ENCODE assay signal across 8 cellular contexts in the genomic region with DNA sequence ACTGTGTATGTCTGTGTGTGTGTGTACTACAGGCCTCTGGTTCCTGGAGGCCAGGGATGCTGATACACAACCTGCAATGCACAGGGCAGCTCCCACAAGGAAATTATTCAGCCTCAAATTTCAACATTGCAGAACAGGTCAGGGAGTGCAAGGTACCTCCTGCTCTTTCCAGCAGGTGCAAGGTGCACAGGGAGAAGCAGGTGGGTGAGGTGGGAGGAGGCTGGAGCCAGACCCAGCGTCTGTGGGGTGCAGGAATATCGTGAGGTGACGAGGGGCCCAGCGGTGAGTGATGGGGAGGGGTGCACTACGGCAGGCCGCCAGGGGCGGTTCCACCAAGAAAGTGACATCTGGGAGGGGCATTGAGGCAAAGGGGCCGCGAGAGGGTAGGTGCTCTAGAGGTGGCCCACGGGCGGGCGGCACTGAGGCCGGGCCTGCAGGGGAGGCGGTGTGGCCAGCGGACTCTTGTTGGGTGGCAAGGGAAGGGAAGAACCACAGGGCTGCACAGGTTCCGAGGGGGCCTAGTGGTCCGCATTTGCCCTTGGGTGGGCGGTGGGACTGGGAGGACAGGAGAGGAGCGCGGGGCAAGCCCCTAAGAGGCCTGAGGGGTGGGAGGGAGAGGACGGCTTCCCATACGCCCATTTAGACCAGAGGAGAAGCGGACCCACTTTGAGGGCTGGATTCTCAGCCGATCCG. TPM values are rescaled to one million over a fixed set of nuclear protein-coding genes. Genes with fewer than 3 reads are reported as not detected.
DNase-seq lines count a peak whose midpoint lies in the region; ATAC-seq, FAIRE-seq and TF ChIP-seq lines count a peak whose summit lies in the region.

No MANE protein-coding gene starts in this region.

- dilution Hi-C loops in keratinocyte (cut with MboI; ENCODE audit: extremely low pct_ligation_motif_present, low sequenced_read_pairs), result no loop called here

- TF ChIP-seq POLR2A in uterus (IDR thresholded peaks at IDR 0.05), result no peak

- H2AFZ ChIP-seq in keratinocyte (ENCODE audit: control insufficient read depth, low read length), result peak overlapping the region; percentile 43

- H3K9me3 ChIP-seq in keratinocyte (ENCODE audit: control insufficient read depth, low read depth, low read length) (no peaks in the 10 kb centered on the region), uterus (no peaks in the 10 kb centered on the region)

- FAIRE-seq in keratinocyte (lab: Jason Lieb, UNC), result no peak

- intact Hi-C loops in activated CD4-positive, alpha-beta T cell treated with anti-CD3 and anti-CD28 coated beads, Interleukin-2, amount 10 ng/mL, durations not matched to agents 24 days and 14 days (cut with micrococcal nuclease), result loop anchor here (10.0 kb wide), 1 partner anchor 333 kb away; no protein-coding TSS in a partner anchor
- intact Hi-C loops in uterus (cut with DNase I; ENCODE audit: low total_unique reads), result no loop called here

- no peaks in the 10 kb centered on the region for H3K9me1 ChIP-seq in keratinocyte (ENCODE audit: control insufficient read depth, extremely low read depth, insufficient read depth, low read length)

- H3K79me2 ChIP-seq in keratinocyte (ENCODE audit: control insufficient read depth, insufficient read depth, low read length), result no peaks in the 10 kb centered on the region

- H3K9ac ChIP-seq in keratinocyte (ENCODE audit: control insufficient read depth, extremely low read depth, insufficient read depth, low read length), result no peak overlapping the region

- TF ChIP-seq CTCF in keratinocyte (optimal IDR thresholded peaks at IDR 0.05 in 1 of 3, IDR thresholded peaks at IDR 0.05 in 1 of 3, conservative IDR thresholded peaks at IDR 0.05 in 1 of 3; ENCODE audit: extremely low read depth in 1 of 3, insufficient read depth in 2 of 3, low read length in 3 of 3) (no peak), uterus (IDR thresholded peaks at IDR 0.05) (no peak)

- H3K4me3 ChIP-seq in keratinocyte (ENCODE audit: control insufficient read depth in 2 of 3, extremely low read depth in 1 of 3, insufficient read depth in 2 of 3, low read depth in 1 of 3, low read length in 3 of 3) (peak overlapping the region in 2 of 3 experiments; percentile 52 to 61), uterus (no peak overlapping the region)

- H3K27me3 ChIP-seq in keratinocyte (ENCODE audit: control insufficient read depth, extremely low read depth, insufficient read depth, low read length) (peaks cover 29% of the 10 kb centered on the region), uterus (no peaks in the 10 kb centered on the region)

- H3K36me3 Mint-ChIP-seq in activated CD4-positive, alpha-beta T cell treated with anti-CD3 and anti-CD28 coated beads, Interleukin-2, amount 10 ng/mL, durations not matched to agents 24 days and 14 days (ENCODE audit: low read depth), result no peaks in the 10 kb centered on the region
- no peaks in the 10 kb centered on the region for H3K36me3 Mint-ChIP-seq in activated naive CD8-positive, alpha-beta T cell
- H3K36me3 Mint-ChIP-seq in stimulated activated memory B cell treated with anti-CD40 and anti-IgM and Interleukin-4, amounts not matched to agents 10 μg/mL and 1 μg/mL and 100 μg/mL, for 72 hours, result no peaks in the 10 kb centered on the region

- peak overlapping the region; percentile 75 for H3K4me2 ChIP-seq in keratinocyte (ENCODE audit: control insufficient read depth, extremely low read depth, insufficient read depth, low read depth, low read length)

- H3K4me3 Mint-ChIP-seq in activated CD4-positive, alpha-beta T cell treated with anti-CD3 and anti-CD28 coated beads, Interleukin-2, amount 10 ng/mL, durations not matched to agents 24 days and 14 days, result peak overlapping the region; percentile 90
- H3K4me3 Mint-ChIP-seq in activated naive CD8-positive, alpha-beta T cell, result peak overlapping the region; percentile 82
- peak overlapping the region; percentile 86 for H3K4me3 Mint-ChIP-seq in stimulated activated memory B cell treated with anti-CD40 and anti-IgM and Interleukin-4, amounts not matched to agents 10 μg/mL and 1 μg/mL and 100 μg/mL, for 72 hours

- DNase-seq in activated CD4-positive, alpha-beta T cell treated with anti-CD3 and anti-CD28 coated beads, Interleukin-2, amount 10 ng/mL, durations not matched to agents 24 days and 14 days, result no peak
- no peak for DNase-seq in activated CD4-positive, alpha-beta T cell treated with anti-CD3 and anti-CD28 coated beads, Interleukin-2, amount 50 U/mL, for 1 hour
- DNase-seq in keratinocyte (ENCODE audit: low read depth, low spot score), result no peak
- DNase-seq in uterus, result no peak
- no peak for DNase-seq in putamen (ENCODE audit: low spot score)

- ATAC-seq in stimulated activated memory B cell treated with anti-CD40 and anti-IgM and Interleukin-4, amounts not matched to agents 10 μg/mL and 1 μg/mL and 100 μg/mL, for 72 hours, result no peak
- no peak for ATAC-seq in GM21515 (IDR thresholded peaks at IDR 0.05; ENCODE audit: unreplicated experiment)

- no peaks in the 10 kb centered on the region for H4K20me1 ChIP-seq in keratinocyte (ENCODE audit: control insufficient read depth, extremely low read depth, insufficient read depth, low read length)

- H3K27ac ChIP-seq in keratinocyte (ENCODE audit: control insufficient read depth, insufficient read depth, low read length), result no peak overlapping the region
- H3K27ac ChIP-seq in uterus, result no peak overlapping the region

- no peaks in the 10 kb centered on the region for H3K9me3 Mint-ChIP-seq in activated CD4-positive, alpha-beta T cell treated with anti-CD3 and anti-CD28 coated beads, Interleukin-2, amount 10 ng/mL, durations not matched to agents 24 days and 14 days
- H3K9me3 Mint-ChIP-seq in activated naive CD8-positive, alpha-beta T cell (ENCODE audit: low read depth), result no peaks in the 10 kb centered on the region
- no peaks in the 10 kb centered on the region for H3K9me3 Mint-ChIP-seq in stimulated activated memory B cell treated with anti-CD40 and anti-IgM and Interleukin-4, amounts not matched to agents 10 μg/mL and 1 μg/mL and 100 μg/mL, for 72 hours

- H3K27me3 Mint-ChIP-seq in activated CD4-positive, alpha-beta T cell treated with anti-CD3 and anti-CD28 coated beads, Interleukin-2, amount 10 ng/mL, durations not matched to agents 24 days and 14 days, result peaks cover 32% of the 10 kb centered on the region
- H3K27me3 Mint-ChIP-seq in activated naive CD8-positive, alpha-beta T cell, result peaks cover 2% of the 10 kb centered on the region
- peaks cover 19% of the 10 kb centered on the region for H3K27me3 Mint-ChIP-seq in stimulated activated memory B cell treated with anti-CD40 and anti-IgM and Interleukin-4, amounts not matched to agents 10 μg/mL and 1 μg/mL and 100 μg/mL, for 72 hours

- peaks cover 4% of the 10 kb centered on the region for H3K4me1 Mint-ChIP-seq in activated CD4-positive, alpha-beta T cell treated with anti-CD3 and anti-CD28 coated beads, Interleukin-2, amount 10 ng/mL, durations not matched to agents 24 days and 14 days
- H3K4me1 Mint-ChIP-seq in activated naive CD8-positive, alpha-beta T cell (ENCODE audit: low read depth), result peaks cover 16% of the 10 kb centered on the region
- peaks cover 14% of the 10 kb centered on the region for H3K4me1 Mint-ChIP-seq in stimulated activated memory B cell treated with anti-CD40 and anti-IgM and Interleukin-4, amounts not matched to agents 10 μg/mL and 1 μg/mL and 100 μg/mL, for 72 hours

- H3K4me1 ChIP-seq in keratinocyte (ENCODE audit: control insufficient read depth, extremely low read depth, insufficient read depth, low read length) (no peaks in the 10 kb centered on the region), uterus (peaks cover 0 to 9% of the 10 kb centered on the region in 2 donors)

- H3K36me3 ChIP-seq in keratinocyte (ENCODE audit: control insufficient read depth in 2 of 2, extremely low read depth in 1 of 2, insufficient read depth in 2 of 2, low read length in 2 of 2) (no peaks in the 10 kb centered on the region), uterus (no peaks in the 10 kb centered on the region)

- H3K27ac Mint-ChIP-seq in activated CD4-positive, alpha-beta T cell treated with anti-CD3 and anti-CD28 coated beads, Interleukin-2, amount 10 ng/mL, durations not matched to agents 24 days and 14 days, result no peak overlapping the region
- H3K27ac Mint-ChIP-seq in activated naive CD8-positive, alpha-beta T cell, result peak overlapping the region; percentile 38
- no peak overlapping the region for H3K27ac Mint-ChIP-seq in stimulated activated memory B cell treated with anti-CD40 and anti-IgM and Interleukin-4, amounts not matched to agents 10 μg/mL and 1 μg/mL and 100 μg/mL, for 72 hours

RNA-seq across cellular contexts. Expression of gene DGCR6L, which starts 21.6 kb away (rescaled TPM):
- 37.2 TPM in 2 replicates for total RNA-seq in activated CD4-positive, alpha-beta T cell treated with anti-CD3 and anti-CD28 coated beads, Interleukin-2, amount 10 ng/mL, durations not matched to agents 24 days and 14 days
- 19.2 to 38.3 TPM (median 25.2 TPM) in 3 replicates for polyA plus RNA-seq in keratinocyte
- 10.6 TPM for polyA plus RNA-seq in keratinocyte (2011; ENCODE audit: low read depth)
- 13.0 and 35.8 TPM in 2 replicates for polyA plus RNA-seq in keratinocyte (2011; cell fraction: cytosol; rRNA removed)
- polyA plus RNA-seq in keratinocyte (2011; cell fraction: nucleus; rRNA removed), result 7.9 and 8.3 TPM in 2 replicates
- polyA plus RNA-seq in keratinocyte (2012; ENCODE audit: low replicate concordance), result 15.8 and 30.8 TPM in 2 replicates
- polyA minus RNA-seq in keratinocyte, result 8.7 to 18.4 TPM (median 15.3 TPM) in 3 replicates
- polyA minus RNA-seq in keratinocyte (2011; cell fraction: cytosol; rRNA and poly(A)+ RNA removed), result 31.3 TPM
- polyA minus RNA-seq in keratinocyte (2011; cell fraction: nucleus; rRNA and poly(A)+ RNA removed), result 3.6 and 6.3 TPM in 2 replicates
- total RNA-seq in uterus, result 100 to 1,000 TPM in 1 of 4 donors, 10 to 100 TPM in 3; 17.2 to 101 (median 34.9) TPM

RNA-seq across cellular contexts. Expression of gene RTN4R, which starts 30.1 kb away (rescaled TPM):
- total RNA-seq in activated CD4-positive, alpha-beta T cell treated with anti-CD3 and anti-CD28 coated beads, Interleukin-2, amount 10 ng/mL, durations not matched to agents 24 days and 14 days, result 1.6 and 1.7 TPM in 2 replicates
- polyA plus RNA-seq in keratinocyte, result 2.5 to 5.6 TPM (median 5.5 TPM) in 3 replicates
- 0.79 TPM for polyA plus RNA-seq in keratinocyte (2011; ENCODE audit: low read depth)
- 2.6 and 8.8 TPM in 2 replicates for polyA plus RNA-seq in keratinocyte (2011; cell fraction: cytosol; rRNA removed)
- polyA plus RNA-seq in keratinocyte (2011; cell fraction: nucleus; rRNA removed), result 4.8 and 7.4 TPM in 2 replicates
- 7.3 and 10.5 TPM in 2 replicates for polyA plus RNA-seq in keratinocyte (2012; ENCODE audit: low replicate concordance)
- polyA minus RNA-seq in keratinocyte, result 2.6 to 4.4 TPM (median 4.4 TPM) in 3 replicates
- 24.7 TPM for polyA minus RNA-seq in keratinocyte (2011; cell fraction: cytosol; rRNA and poly(A)+ RNA removed)
- 6.6 and 6.8 TPM in 2 replicates for polyA minus RNA-seq in keratinocyte (2011; cell fraction: nucleus; rRNA and poly(A)+ RNA removed)
- total RNA-seq in uterus, result 10 to 100 TPM in 1 of 4 donors, 1 to 10 TPM in 1, not detected in 2; 5.0 to 12.9 TPM

Comparison
In these comparisons a context has a peak if more than half of its experiments do, and no peak if none do; other contexts are left out.
1. H3K4me3 ChIP-seq: peak in keratinocyte (2 of 3); none in uterus (0 of 2).
2. Peak in every context shown above with its lines, with median percentiles within 50 percentile points of each other: H3K4me3 Mint-ChIP-seq.